Comparison of ENCODE assay signal across 25 cellular contexts in the genomic region with DNA sequence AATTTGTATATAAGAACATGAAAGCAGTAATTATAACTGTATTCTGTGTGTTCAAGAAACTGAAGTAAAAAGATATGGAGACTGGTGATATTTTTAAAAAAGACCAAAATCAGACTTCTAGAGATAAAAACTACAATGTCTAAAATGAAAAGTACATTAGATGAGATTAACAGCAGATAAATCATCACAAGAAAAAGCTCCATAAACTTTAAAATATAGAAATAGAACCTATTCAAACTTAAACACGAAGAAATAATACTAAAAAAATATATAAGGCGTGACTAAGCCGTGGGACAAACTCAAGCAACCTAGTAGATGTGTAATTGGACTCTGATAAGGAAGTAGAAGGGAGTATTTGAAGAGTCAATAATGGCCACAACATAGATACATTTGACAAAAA.
"Had no signal": no experiment of that assay in that cellular context is flagged by ENCODE, and none has a peak within 500 bp of the region (broad histone marks: within the 10 kb centered on the region; RNA-seq: fewer than 3 reads in every experiment).

No MANE protein-coding gene starts in this region.

- H3K27me3 ChIP-seq: neural progenitor cell, sigmoid colon, stomach, testis, thyroid gland, upper lobe of left lung, vagina had no signal

- ATAC-seq: natural killer cell; right cardiac atrium; stimulated activated naive B cell treated with anti-CD40 and anti-IgM and Interleukin-4, amounts not matched to agents 10 μg/mL and 1 μg/mL and 100 μg/mL, for 72 hours; stimulated activated naive CD8-positive, alpha-beta T cell treated with anti-CD3 and anti-CD28 coated beads, Interleukin-15, Interleukin-2, amounts not matched to agents 100 U/mL and 50 U/mL, for 24 hours had no signal

- H3K4me3 ChIP-seq: left ventricle myocardium inferior, lung, neural progenitor cell, sigmoid colon, smooth muscle cell, stomach, testis, thyroid gland, transverse colon, upper lobe of left lung, vagina had no signal

- DNase-seq: hypothalamus; immature natural killer cell; islet precursor cell; left ventricle myocardium inferior; mesendoderm; naive B cell; natural killer cell; nephron progenitor cell; occipital lobe; right cardiac atrium; sigmoid colon; stimulated activated CD4-positive, alpha-beta T cell treated with anti-CD3 and anti-CD28 coated beads, Interleukin-1b, Interleukin-23, amount 100 ng/mL, for 48 hours; stimulated activated CD4-positive, alpha-beta T cell treated with anti-CD3 and anti-CD28 coated beads, Interleukin-2, amount 100 ng/mL, for 48 hours; stimulated activated naive B cell treated with anti-CD40 and anti-IgM and Interleukin-4, amounts not matched to agents 10 μg/mL and 1 μg/mL and 100 μg/mL, for 72 hours; stimulated activated naive CD8-positive, alpha-beta T cell treated with anti-CD3 and anti-CD28 coated beads, Interleukin-15, Interleukin-2, amounts not matched to agents 100 U/mL and 50 U/mL, for 24 hours; stomach; testis; thyroid gland; transverse colon; upper lobe of left lung had no signal

- H3K9me3 ChIP-seq: neutrophil, testis, thyroid gland, vagina had no signal

- H3K4me1 ChIP-seq: sigmoid colon, stomach, testis, thyroid gland, transverse colon, upper lobe of left lung, vagina had no signal

- H3K9ac ChIP-seq: neural progenitor cell had no signal

- H3K36me3 ChIP-seq: left ventricle myocardium inferior, neural progenitor cell, neutrophil, sigmoid colon, stomach, thyroid gland, transverse colon, upper lobe of left lung, vagina had no signal

- H3K4me2 ChIP-seq: neural progenitor cell, smooth muscle cell had no signal

- H3K27ac ChIP-seq: left ventricle myocardium inferior, neural progenitor cell, neutrophil, sigmoid colon, stomach, testis, thyroid gland, transverse colon, upper lobe of left lung, vagina had no signal

- H2AFZ ChIP-seq: neural progenitor cell had no signal
